ENCODE assay signal across 1 cellular context in the genomic region with DNA sequence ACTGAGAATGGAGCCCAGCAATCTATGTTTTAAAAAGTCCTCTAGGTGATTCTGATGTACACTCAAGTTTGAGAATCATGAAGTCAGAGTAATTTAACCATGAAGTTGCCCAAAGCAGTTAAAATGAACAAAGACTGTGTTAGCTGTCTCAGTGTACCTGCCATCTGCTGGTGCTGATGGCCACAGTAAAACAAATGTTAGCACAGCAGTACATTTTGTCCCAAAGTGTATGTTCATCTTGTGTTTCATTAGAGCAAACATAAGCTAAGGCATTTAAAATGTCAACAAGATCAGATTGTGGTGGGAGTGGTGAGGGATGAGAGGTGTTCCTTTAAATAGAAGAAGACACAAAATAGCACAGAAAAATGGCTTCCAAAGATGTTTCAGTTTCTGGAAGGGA.
TF ChIP-seq lines count a peak whose summit lies in the region.

No MANE protein-coding gene starts in this region.

TF ChIP-seq in HepG2, 621 proteins besides CTCF, POLR2A, EP300 and RAD21 (continued from another document):
- TF ChIP-seq, protein P1, sequence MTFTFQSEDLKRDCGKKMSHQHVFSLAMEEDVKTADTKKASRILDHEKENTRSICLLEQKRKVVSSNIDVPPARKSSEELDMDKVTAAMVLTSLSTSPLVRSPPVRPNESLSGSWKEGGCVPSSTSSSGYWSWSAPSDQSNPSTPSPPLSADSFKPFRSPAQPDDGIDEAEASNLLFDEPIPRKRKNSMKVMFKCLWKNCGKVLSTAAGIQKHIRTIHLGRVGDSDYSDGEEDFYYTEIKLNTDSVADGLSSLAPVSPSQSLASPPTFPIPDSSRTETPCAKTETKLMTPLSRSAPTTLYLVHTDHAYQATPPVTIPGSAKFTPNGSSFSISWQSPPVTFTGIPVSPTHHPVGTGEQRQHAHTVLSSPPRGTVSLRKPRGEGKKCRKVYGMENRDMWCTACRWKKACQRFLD (CRISPR knock-in tag; IDR thresholded peaks at IDR 0.05; ENCODE audit: borderline replicate concordance): no peak
- TF ChIP-seq, protein P2, sequence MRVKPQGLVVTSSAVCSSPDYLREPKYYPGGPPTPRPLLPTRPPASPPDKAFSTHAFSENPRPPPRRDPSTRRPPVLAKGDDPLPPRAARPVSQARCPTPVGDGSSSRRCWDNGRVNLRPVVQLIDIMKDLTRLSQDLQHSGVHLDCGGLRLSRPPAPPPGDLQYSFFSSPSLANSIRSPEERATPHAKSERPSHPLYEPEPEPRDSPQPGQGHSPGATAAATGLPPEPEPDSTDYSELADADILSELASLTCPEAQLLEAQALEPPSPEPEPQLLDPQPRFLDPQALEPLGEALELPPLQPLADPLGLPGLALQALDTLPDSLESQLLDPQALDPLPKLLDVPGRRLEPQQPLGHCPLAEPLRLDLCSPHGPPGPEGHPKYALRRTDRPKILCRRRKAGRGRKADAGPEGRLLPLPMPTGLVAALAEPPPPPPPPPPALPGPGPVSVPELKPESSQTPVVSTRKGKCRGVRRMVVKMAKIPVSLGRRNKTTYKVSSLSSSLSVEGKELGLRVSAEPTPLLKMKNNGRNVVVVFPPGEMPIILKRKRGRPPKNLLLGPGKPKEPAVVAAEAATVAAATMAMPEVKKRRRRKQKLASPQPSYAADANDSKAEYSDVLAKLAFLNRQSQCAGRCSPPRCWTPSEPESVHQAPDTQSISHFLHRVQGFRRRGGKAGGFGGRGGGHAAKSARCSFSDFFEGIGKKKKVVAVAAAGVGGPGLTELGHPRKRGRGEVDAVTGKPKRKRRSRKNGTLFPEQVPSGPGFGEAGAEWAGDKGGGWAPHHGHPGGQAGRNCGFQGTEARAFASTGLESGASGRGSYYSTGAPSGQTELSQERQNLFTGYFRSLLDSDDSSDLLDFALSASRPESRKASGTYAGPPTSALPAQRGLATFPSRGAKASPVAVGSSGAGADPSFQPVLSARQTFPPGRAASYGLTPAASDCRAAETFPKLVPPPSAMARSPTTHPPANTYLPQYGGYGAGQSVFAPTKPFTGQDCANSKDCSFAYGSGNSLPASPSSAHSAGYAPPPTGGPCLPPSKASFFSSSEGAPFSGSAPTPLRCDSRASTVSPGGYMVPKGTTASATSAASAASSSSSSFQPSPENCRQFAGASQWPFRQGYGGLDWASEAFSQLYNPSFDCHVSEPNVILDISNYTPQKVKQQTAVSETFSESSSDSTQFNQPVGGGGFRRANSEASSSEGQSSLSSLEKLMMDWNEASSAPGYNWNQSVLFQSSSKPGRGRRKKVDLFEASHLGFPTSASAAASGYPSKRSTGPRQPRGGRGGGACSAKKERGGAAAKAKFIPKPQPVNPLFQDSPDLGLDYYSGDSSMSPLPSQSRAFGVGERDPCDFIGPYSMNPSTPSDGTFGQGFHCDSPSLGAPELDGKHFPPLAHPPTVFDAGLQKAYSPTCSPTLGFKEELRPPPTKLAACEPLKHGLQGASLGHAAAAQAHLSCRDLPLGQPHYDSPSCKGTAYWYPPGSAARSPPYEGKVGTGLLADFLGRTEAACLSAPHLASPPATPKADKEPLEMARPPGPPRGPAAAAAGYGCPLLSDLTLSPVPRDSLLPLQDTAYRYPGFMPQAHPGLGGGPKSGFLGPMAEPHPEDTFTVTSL (CRISPR knock-in tag; IDR thresholded peaks at IDR 0.05; ENCODE audit: borderline replicate concordance): no peak
- peak; percentile 37; the same call in 1 of the 2 replicates for TF ChIP-seq ZNF652 (CRISPR knock-in tag; IDR thresholded peaks at IDR 0.05; ENCODE audit: borderline replicate concordance, low read depth)
- TF ChIP-seq ZNF850 (CRISPR knock-in tag; conservative IDR thresholded peaks at IDR 0.05): no peak
